8 cellular contexts compared by ENCODE assay signal in genomic region chr21:36966066-36966845, GRCh38. TPM values are rescaled to one million over a fixed set of nuclear protein-coding genes. Genes with fewer than 3 reads are reported as not detected.
DNase-seq lines count a peak whose midpoint lies in the region; ATAC-seq and TF ChIP-seq lines count a peak whose summit lies in the region.

HLCS (minus strand) TSS chr21:36966669; CDS start chr21:36966638, 31 bp downstream.

- no peak for TF ChIP-seq EP300 in stomach (IDR thresholded peaks at IDR 0.05)

- no peaks in the 10 kb centered on the region for H3K9me3 Mint-ChIP-seq in Caco-2 (ENCODE audit: unreplicated experiment)
- no peaks in the 10 kb centered on the region for H3K9me3 Mint-ChIP-seq in activated T-cell treated with anti-CD3 and anti-CD28 coated beads, Interleukin-2, amount 50 U/mL, for 24 hours
- no peaks in the 10 kb centered on the region for H3K9me3 Mint-ChIP-seq in nephron

- ATAC-seq in GM19467 (IDR thresholded peaks at IDR 0.05; ENCODE audit: unreplicated experiment), result peak; percentile 76

- H3K27me3 ChIP-seq in Caco-2 (replicated peaks; ENCODE audit: control insufficient read depth, insufficient read depth, low read length) (no peaks in the 10 kb centered on the region), esophagus squamous epithelium (no peaks in the 10 kb centered on the region), stomach (no peaks in the 10 kb centered on the region)

- intact Hi-C loops in Caco-2 (cut with micrococcal nuclease; ENCODE audit: unreplicated experiment), result loop anchor here (5.0 kb wide), 1 partner anchor 401 kb away; the partner anchor contains the start of gene DYRK1A
- intact Hi-C loops in esophagus squamous epithelium (cut with DNase I), result no loop called here
- intact Hi-C loops in stomach (cut with DNase I; ENCODE audit: low total_unique reads), result no loop called here

- BruUV-seq in Caco-2 (replicated peaks; lab: Mats Ljungman, UMichigan), result no TSS peak

- peak in 1 of 4 donors; percentile 59 for TF ChIP-seq POLR2A in esophagus squamous epithelium (IDR thresholded peaks at IDR 0.05)
- TF ChIP-seq POLR2A in stomach (IDR thresholded peaks at IDR 0.05), result no peak

- peaks cover 26% of the 10 kb centered on the region for H3K4me1 ChIP-seq in Caco-2
- H3K4me1 ChIP-seq in esophagus squamous epithelium, result peaks cover 0 to 21% (median 0%) of the 10 kb centered on the region in 3 donors
- peaks cover 5 to 28% (median 19%) of the 10 kb centered on the region in 4 donors for H3K4me1 ChIP-seq in stomach

- H3K4me1 Mint-ChIP-seq in Caco-2 (ENCODE audit: low read depth, unreplicated experiment) (peaks cover 10% of the 10 kb centered on the region), nephron (peaks cover 11% of the 10 kb centered on the region)
- peaks cover 20% of the 10 kb centered on the region for H3K4me1 Mint-ChIP-seq in activated T-cell treated with anti-CD3 and anti-CD28 coated beads, Interleukin-2, amount 50 U/mL, for 24 hours (ENCODE audit: low read depth)

- H3K4me3 Mint-ChIP-seq in Caco-2 (ENCODE audit: unreplicated experiment), result peak within 1 kb of the TSS; percentile 90
- peak within 1 kb of the TSS; percentile 81 for H3K4me3 Mint-ChIP-seq in activated T-cell treated with anti-CD3 and anti-CD28 coated beads, Interleukin-2, amount 50 U/mL, for 24 hours
- peak within 1 kb of the TSS; percentile 83 to 96 (median 86) for H3K4me3 Mint-ChIP-seq in nephron

- WGBS in esophagus squamous epithelium, 2 donors, result 0% methylated on average over 2 to 4 of the region's 105 CpGs
- WGBS in stomach, 5 donors, result 0 to 4% (median 1%) methylated on average over 10 to 105 of the region's 105 CpGs

- H3K36me3 Mint-ChIP-seq in Caco-2 (ENCODE audit: insufficient read depth, unreplicated experiment), result peaks cover 21% of the 10 kb centered on the region
- H3K36me3 Mint-ChIP-seq in activated T-cell treated with anti-CD3 and anti-CD28 coated beads, Interleukin-2, amount 50 U/mL, for 24 hours (ENCODE audit: low read depth), result peaks cover 17% of the 10 kb centered on the region
- H3K36me3 Mint-ChIP-seq in nephron (ENCODE audit: low read depth), result peaks cover 6% of the 10 kb centered on the region

- H3K36me3 ChIP-seq in Caco-2 (ENCODE audit: control insufficient read depth, insufficient read depth, low read length) (no peaks in the 10 kb centered on the region), esophagus squamous epithelium (peaks cover 0 to 11% (median 0%) of the 10 kb centered on the region in 3 donors), stomach (peaks cover 0 to 14% (median 7%) of the 10 kb centered on the region in 4 donors)

- TF ChIP-seq CTCF in Caco-2 (IDR thresholded peaks at IDR 0.05; ENCODE audit: insufficient read depth in 1 of 2, low read depth in 1 of 2, low read length in 1 of 2, severe bottlenecking in 1 of 2, unreplicated experiment in 1 of 2) (peak; percentile 22 to 30), esophagus squamous epithelium (IDR thresholded peaks at IDR 0.05) (peak in 3 of 6 experiments; percentile 10 to 34 (median 16)), nephron (IDR thresholded peaks at IDR 0.05; ENCODE audit: unreplicated experiment in 3 of 3) (no peak), stomach (IDR thresholded peaks at IDR 0.05) (peak in 2 of 7 experiments; percentile 33 to 34)

- CTCF ChIA-PET in Caco-2 (lab: Charles Lee), result interaction anchor here (0.5 to 3.0 kb wide), 8 partner anchors 11 to 60 kb away, joined by 3 to 22 read pairs (median 3); no protein-coding TSS in a partner anchor

- H3K27ac ChIP-seq in esophagus squamous epithelium (peak within 1 kb of the TSS; percentile 79 to 93 (median 89)), stomach (peak within 1 kb of the TSS; percentile 90 to 97 (median 92))

- POLR2A ChIA-PET in Caco-2 (lab: Charles Lee), result interaction anchor here (0.5 to 1.0 kb wide), 8 partner anchors 10 to 647 kb away, joined by 3 to 9 read pairs (median 4); no protein-coding TSS in a partner anchor

- H3K4me3 ChIP-seq in Caco-2 (ENCODE audit: low read depth, low read length) (peak within 1 kb of the TSS; percentile 63), esophagus squamous epithelium (peak within 1 kb of the TSS; percentile 62 to 97 (median 74)), stomach (peak within 1 kb of the TSS; percentile 62 to 78 (median 73))

- H3K27ac Mint-ChIP-seq in Caco-2 (ENCODE audit: unreplicated experiment) (peak within 1 kb of the TSS; percentile 98), nephron (peak within 1 kb of the TSS; percentile 66 to 86 (median 77))
- H3K27ac Mint-ChIP-seq in activated T-cell treated with anti-CD3 and anti-CD28 coated beads, Interleukin-2, amount 50 U/mL, for 24 hours, result peak within 1 kb of the TSS; percentile 90

- DNase-seq in Caco-2 (peak; percentile 83 to 87), HT-29 (ENCODE audit: low spot score) (peak; percentile 63), OCI-M1 (lab: John Stamatoyannopoulos, UW) (peak; percentile 87), esophagus squamous epithelium (lab: John Stamatoyannopoulos, UW) (no peak), stomach (peak; percentile 81)
- peak; percentile 84 for DNase-seq in activated T-cell treated with anti-CD3 and anti-CD28 coated beads, Interleukin-2, amount 50 U/mL, for 24 hours

- H3K27me3 Mint-ChIP-seq in Caco-2 (ENCODE audit: insufficient read depth, unreplicated experiment) (no peaks in the 10 kb centered on the region), nephron (ENCODE audit: low read depth) (no peaks in the 10 kb centered on the region)
- H3K27me3 Mint-ChIP-seq in activated T-cell treated with anti-CD3 and anti-CD28 coated beads, Interleukin-2, amount 50 U/mL, for 24 hours, result no peaks in the 10 kb centered on the region

- H3K9me3 ChIP-seq in Caco-2 (no peaks in the 10 kb centered on the region), esophagus squamous epithelium (no peaks in the 10 kb centered on the region), stomach (no peaks in the 10 kb centered on the region)

RNA-seq across cellular contexts. Expression of gene HLCS, which starts in this region (rescaled TPM):
- 21.8 and 26.2 TPM in 2 replicates for total RNA-seq in Caco-2 (2022)
- total RNA-seq in HT-29 (2014; rRNA removed; shearing (Covaris generic)), result 8.5 and 14.7 TPM in 2 replicates
- 10 to 100 TPM in 3 of 4 donors, 1 to 10 TPM in 1; 6.3 to 19.5 (median 13.5) TPM for total RNA-seq in esophagus squamous epithelium
- total RNA-seq in stomach, result 10 to 100 TPM; 12.5 to 35.1 (median 18.1) TPM
- polyA plus RNA-seq in stomach, result 1 to 10 TPM; 2.3 to 4.8 (median 3.5) TPM

Comparison
In these comparisons a context has a peak if more than half of its experiments do, and no peak if none do; other contexts are left out.
1. CTCF ChIP-seq: peak in Caco-2 (2 of 2); none in nephron (0 of 3).
2. Peak in every context shown above with its lines, with median percentiles within 50 percentile points of each other: H3K4me3 ChIP-seq, H3K27ac Mint-ChIP-seq and H3K4me3 Mint-ChIP-seq.